In genomic region chr7:76166404-76167255, GRCh38 we compare ENCODE assay signal across 8 cellular contexts. TPM values are rescaled to one million over a fixed set of nuclear protein-coding genes. Genes with fewer than 3 reads are reported as not detected.
A peak's percentile ranks its signal among the peaks of the same experiment; 100 is the strongest.
DNase-seq lines count a peak whose midpoint lies in the region; ATAC-seq, FAIRE-seq and TF ChIP-seq lines count a peak whose summit lies in the region.

No MANE protein-coding gene starts in this region.

- H3K27me3 ChIP-seq in cardiac muscle cell = no peaks in the 10 kb centered on the region
- no peaks in the 10 kb centered on the region for H3K27me3 ChIP-seq in pancreas
- H3K27me3 ChIP-seq in thyroid gland = no peaks in the 10 kb centered on the region

- peak in 1 of 2 donors; percentile 94 for TF ChIP-seq POLR2A in thyroid gland (IDR thresholded peaks at IDR 0.05)

- H3K4me1 ChIP-seq in cardiac muscle cell (ENCODE audit: low read depth) (no peaks in the 10 kb centered on the region), pancreas (no peaks in the 10 kb centered on the region), thyroid gland (peaks cover 3 to 5% of the 10 kb centered on the region in 2 donors)

- H3K27ac ChIP-seq in adipose tissue (ENCODE audit: low read depth, low read length) (peak overlapping the region; percentile 66), cardiac muscle cell (peak overlapping the region; percentile 92), pancreas (peak overlapping the region; percentile 92 to 97 (median 95)), thyroid gland (peak overlapping the region; percentile 61 to 85 (median 84))

- DNase-seq in NCI-H1417 treated with DMSO at 0.1 percent for 48 hours (lab: John Stamatoyannopoulos, UW) = peak; percentile 87
- DNase-seq in T follicular helper cell (ENCODE audit: low read depth) = peak; percentile 85
- DNase-seq in cardiac muscle cell (ENCODE audit: low read depth in 1 of 2, low spot score in 1 of 2) = peak; percentile 98
- DNase-seq in pancreas = peak; percentile 96 to 100 (median 98)
- peak; percentile 98 for DNase-seq in thyroid gland

- H3K4me3 ChIP-seq in cardiac muscle cell = peak overlapping the region; percentile 40
- peak overlapping the region; percentile 21 to 74 (median 45) for H3K4me3 ChIP-seq in pancreas
- peak overlapping the region in 2 of 3 donors; percentile 40 to 44 for H3K4me3 ChIP-seq in thyroid gland (replicated peaks in 1 of 3)

- peak; percentile 34 for FAIRE-seq in pancreas (lab: Jason Lieb, UNC)

- intact Hi-C loops in pancreas (cut with DNase I) = no loop called here
- intact Hi-C loops in thyroid gland (cut with DNase I) = no loop called here

- ATAC-seq in HG02678 (IDR thresholded peaks at IDR 0.05; ENCODE audit: unreplicated experiment) (peak; percentile 91), pancreas (peak; percentile 96 to 97 (median 96))

- TF ChIP-seq CTCF in GM12872 (IDR thresholded peaks at IDR 0.05; ENCODE audit: insufficient read depth, low read depth, low read length) (0 out of 3 replicates have a peak, but pooled peaks have one; percentile 20), cardiac muscle cell (IDR thresholded peaks at IDR 0.05; ENCODE audit: low read depth, low read length) (peak; percentile 32), pancreas (IDR thresholded peaks at IDR 0.05) (no peak), thyroid gland (IDR thresholded peaks at IDR 0.05) (peak in 2 of 6 experiments; percentile 15 to 43)

- H3K9me3 ChIP-seq in cardiac muscle cell (ENCODE audit: low read depth) (no peaks in the 10 kb centered on the region), pancreas (no peaks in the 10 kb centered on the region), thyroid gland (no peaks in the 10 kb centered on the region)

- no peaks in the 10 kb centered on the region for H3K36me3 ChIP-seq in cardiac muscle cell
- H3K36me3 ChIP-seq in pancreas = no peaks in the 10 kb centered on the region
- H3K36me3 ChIP-seq in thyroid gland = no peaks in the 10 kb centered on the region

- 1 to 2% (median 1%) methylated on average over 67 of the region's 67 CpGs for WGBS in adipose tissue, 3 donors
- WGBS in pancreas, 2 donors = 1% methylated on average over 65 to 67 of the region's 67 CpGs
- WGBS in thyroid gland, 2 donors = 2 to 8% methylated on average over 7 to 42 of the region's 67 CpGs

RNA-seq across cellular contexts. Expression of gene SRRM3, which starts 35.1 kb away (rescaled TPM):
- polyA plus RNA-seq in adipose tissue (1 to 10 TPM; 1.9 to 9.4 (median 1.9) TPM), cardiac muscle cell (1.3 and 2.7 TPM in 2 replicates), pancreas (10 to 100 TPM in 1 of 2 donors, 1 to 10 TPM in 1; 7.6 to 10.4 TPM)
- total RNA-seq in cardiac muscle cell (0.89 and 1.2 TPM in 2 replicates), pancreas (1 to 10 TPM; 1.2 to 4.6 (median 1.6) TPM), thyroid gland (1 to 10 TPM in 3 of 4 donors, under 1 TPM in 1; 0.50 to 6.4 (median 2.0) TPM)

Comparison
In these comparisons a context has a peak if more than half of its experiments do, and no peak if none do; other contexts are left out.
1. Peak in every context shown above with its lines: DNase-seq, ATAC-seq, H3K4me3 ChIP-seq and H3K27ac ChIP-seq.
2. CTCF ChIP-seq: peak in GM12872 (single experiment) and cardiac muscle cell (single experiment); none in pancreas (0 of 4).